13 cellular contexts compared by ENCODE assay signal in the genomic region with DNA sequence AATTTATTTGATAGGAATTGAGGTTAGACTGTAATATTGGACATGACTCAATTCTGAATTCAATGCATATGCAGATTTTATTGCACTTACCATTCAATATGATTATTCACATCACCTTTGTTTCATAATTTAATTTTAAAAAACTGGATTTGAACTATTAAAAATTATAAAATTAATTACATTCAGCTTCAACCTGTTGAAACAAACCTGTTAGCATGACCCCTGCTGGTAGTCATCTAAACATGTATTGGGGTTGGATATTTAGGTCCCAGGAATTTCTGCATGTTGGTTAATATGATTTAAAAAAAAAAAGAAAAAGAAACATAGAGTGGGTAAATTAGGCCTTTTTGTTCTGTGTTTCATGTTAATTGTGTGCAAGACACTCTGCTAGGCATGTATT.
DNase-seq lines count a peak whose midpoint lies in the region; ATAC-seq, FAIRE-seq and TF ChIP-seq lines count a peak whose summit lies in the region.
"Had no signal": no experiment of that assay in that cellular context is flagged by ENCODE, and none has a peak within 500 bp of the region (broad histone marks: within the 10 kb centered on the region; RNA-seq: fewer than 3 reads in every experiment).

No MANE protein-coding gene starts in this region.

- H3K9me3 Mint-ChIP-seq in chondrocyte (ENCODE audit: low read depth), result no peaks in the 10 kb centered on the region
- H3K9me3 Mint-ChIP-seq: effector memory CD8-positive, alpha-beta T cell had no signal

- H3K27me3 Mint-ChIP-seq in chondrocyte (ENCODE audit: low read depth), result no peaks in the 10 kb centered on the region
- H3K27me3 Mint-ChIP-seq: activated naive CD8-positive, alpha-beta T cell treated with anti-CD3 and anti-CD28 coated beads, Interleukin-2, amount 10 ng/mL, durations not matched to agents 7 days and 5 days; B cell had no signal

- H3K36me3 ChIP-seq in small intestine (ENCODE audit: control insufficient read depth in 2 of 2, insufficient read depth in 2 of 2, low read length in 2 of 2), result no peaks in the 10 kb centered on the region

- H3K27ac Mint-ChIP-seq in chondrocyte (ENCODE audit: unreplicated experiment), result no peak overlapping the region
- H3K27ac Mint-ChIP-seq: activated naive CD8-positive, alpha-beta T cell treated with anti-CD3 and anti-CD28 coated beads, Interleukin-2, amount 10 ng/mL, durations not matched to agents 7 days and 5 days; B cell; effector memory CD8-positive, alpha-beta T cell had no signal

- no peak overlapping the region for H3K4me3 Mint-ChIP-seq in chondrocyte (ENCODE audit: unreplicated experiment)
- H3K4me3 Mint-ChIP-seq: activated naive CD8-positive, alpha-beta T cell treated with anti-CD3 and anti-CD28 coated beads, Interleukin-2, amount 10 ng/mL, durations not matched to agents 7 days and 5 days; B cell; effector memory CD8-positive, alpha-beta T cell had no signal

- H3K27ac ChIP-seq in small intestine (ENCODE audit: low read depth in 1 of 2, low read length in 1 of 2), result no peak overlapping the region

- no peaks in the 10 kb centered on the region for H3K4me1 ChIP-seq in small intestine (ENCODE audit: control insufficient read depth in 2 of 2, insufficient read depth in 1 of 2, low read depth in 1 of 2, low read length in 1 of 2)

- DNase-seq in SKM-1 treated with dmso at 0.1 percent for 144 hours (lab: John Stamatoyannopoulos, UW; ENCODE audit: unreplicated experiment), result peak; percentile 16
- no peak for DNase-seq in SKM-1 (lab: John Stamatoyannopoulos, UW; ENCODE audit: unreplicated experiment)
- DNase-seq in LoVo (ENCODE audit: low spot score), result peak; percentile 15
- DNase-seq in chondrocyte (ENCODE audit: low spot score), result no peak
- DNase-seq in small intestine, result peak; percentile 20
- DNase-seq in C1 segment of cervical spinal cord (lab: John Stamatoyannopoulos, UW), result no peak
- DNase-seq in urothelium cell line (ENCODE audit: low spot score), result no peak
- DNase-seq: activated naive CD8-positive, alpha-beta T cell treated with anti-CD3 and anti-CD28 coated beads, Interleukin-2, amount 10 ng/mL, durations not matched to agents 7 days and 5 days; effector memory CD8-positive, alpha-beta T cell; hypothalamus; NCI-H1092 had no signal

- H3K27me3 ChIP-seq in small intestine (ENCODE audit: control insufficient read depth in 2 of 2, insufficient read depth in 2 of 2, low read length in 2 of 2), result no peaks in the 10 kb centered on the region

- no peak for FAIRE-seq in small intestine (lab: Jason Lieb, UNC)
- no peak for FAIRE-seq in urothelium cell line (lab: Jason Lieb, UNC)

- no peak overlapping the region for H3K4me3 ChIP-seq in small intestine (ENCODE audit: low read depth in 1 of 2, low read length in 2 of 2)

- peaks cover 3% of the 10 kb centered on the region for H3K4me1 Mint-ChIP-seq in chondrocyte (ENCODE audit: low read depth)
- H3K4me1 Mint-ChIP-seq: B cell had no signal

- peaks cover 15% of the 10 kb centered on the region for H3K36me3 Mint-ChIP-seq in chondrocyte (ENCODE audit: low read depth)

- H3K9me3 ChIP-seq in small intestine (ENCODE audit: control insufficient read depth, low read depth), result no peaks in the 10 kb centered on the region

- ATAC-seq in HG03342 (IDR thresholded peaks at IDR 0.05; ENCODE audit: unreplicated experiment), result no peak
- ATAC-seq: effector memory CD8-positive, alpha-beta T cell had no signal

- peak; percentile 67 for TF ChIP-seq CTCF in chondrocyte (IDR thresholded peaks at IDR 0.05)

Comparison
In these comparisons a context has a peak if more than half of its experiments do, and no peak if none do; other contexts are left out.
1. DNase-seq: peak in SKM-1 treated with dmso at 0.1 percent for 144 hours (single experiment), LoVo (single experiment) and small intestine (single experiment); none in SKM-1 (single experiment), chondrocyte (single experiment), C1 segment of cervical spinal cord (0 of 14) and urothelium cell line (single experiment).